1 cellular context compared by ENCODE assay signal in the genomic region with DNA sequence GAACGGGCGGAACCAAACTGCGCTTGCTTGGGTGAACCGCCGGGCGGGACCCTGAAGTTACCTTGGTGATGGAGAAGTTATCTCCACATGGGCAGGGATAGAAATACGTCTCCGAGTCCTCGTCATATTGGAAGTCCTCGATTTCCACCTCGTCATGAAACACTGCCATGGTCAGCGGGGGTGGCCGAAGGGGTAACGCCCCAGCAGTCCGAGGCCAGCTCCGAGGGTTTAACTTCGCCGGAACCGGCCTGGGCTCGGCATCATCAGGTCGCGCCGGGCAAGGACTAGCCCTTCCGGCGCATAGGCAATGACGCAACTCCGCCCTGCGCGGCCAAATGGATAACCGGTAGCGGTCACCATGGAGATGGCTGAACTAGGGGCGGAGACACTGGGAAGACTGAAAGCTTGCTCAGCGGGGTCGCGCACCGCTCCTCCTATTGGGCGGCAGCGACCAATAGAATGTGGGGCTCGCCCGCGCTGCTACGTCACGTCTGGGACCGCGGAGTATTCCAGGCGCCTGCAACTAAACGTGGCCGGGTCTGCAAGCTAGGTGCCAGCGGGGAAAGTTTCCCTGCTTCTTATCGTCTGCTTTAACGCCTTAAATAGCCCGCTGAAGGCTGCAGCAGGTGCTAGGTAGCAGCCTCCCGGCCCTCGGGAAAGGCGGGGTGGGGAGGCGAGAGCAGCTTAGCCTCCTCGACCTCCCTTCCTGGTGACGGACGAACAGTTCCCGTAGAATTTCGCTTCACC.
TF ChIP-seq lines count a peak whose summit lies in the region.

Gene DPH3 (minus strand): TSS at position 236 of the 747 bp plus-strand sequence. CDS start 67 bp downstream, at position 169.
Gene OXNAD1 (plus strand): TSS at position 505 of the 747 bp plus-strand sequence. CDS start 5,741 bp downstream, outside the sequence.

TF ChIP-seq in K562, 482 proteins besides CTCF, POLR2A, EP300 and RAD21 (continued from another document):
- TF ChIP-seq MIER1 (IDR thresholded peaks at IDR 0.05; ENCODE audit: low read depth) (no peak), HNRNPH1 (optimal IDR thresholded peaks at IDR 0.05; ENCODE audit: low read depth, low read length) (no peak), ZEB2 (IDR thresholded peaks at IDR 0.05) (peak; percentile 25; the same call in 1 of the 2 replicates), NKRF (IDR thresholded peaks at IDR 0.05; ENCODE audit: borderline replicate concordance) (peak; percentile 89), OTX1 (CRISPR knock-in tag; IDR thresholded peaks at IDR 0.05) (peak; percentile 83; the same call in 1 of the 2 replicates), MEIS2 (IDR thresholded peaks at IDR 0.05; ENCODE audit: partially characterized antibody) (peak; percentile 38), KLF6 (CRISPR knock-in tag; IDR thresholded peaks at IDR 0.05; ENCODE audit: borderline replicate concordance) (peak; percentile 72; the same call in 1 of the 2 replicates), ZFP36 (IDR thresholded peaks at IDR 0.05; ENCODE audit: low read depth, low read length, partially characterized antibody) (peak; percentile 3), FOXP1 (CRISPR knock-in tag; IDR thresholded peaks at IDR 0.05) (no peak; the same call in 1 of the 2 replicates), EP400 (IDR thresholded peaks at IDR 0.05) (peak; percentile 91), TGIF2 (CRISPR knock-in tag; IDR thresholded peaks at IDR 0.05) (no peak), TBL1XR1 (IDR thresholded peaks at IDR 0.05; ENCODE audit: low read length in 2 of 2) (peak in 1 of 2 experiments; percentile 98; a peak in 2 of 4 replicates), ZNF174 (CRISPR knock-in tag; IDR thresholded peaks at IDR 0.05) (0 out of 2 replicates have a peak, but pooled peaks have one; percentile 35)
- TF ChIP-seq, protein P1, sequence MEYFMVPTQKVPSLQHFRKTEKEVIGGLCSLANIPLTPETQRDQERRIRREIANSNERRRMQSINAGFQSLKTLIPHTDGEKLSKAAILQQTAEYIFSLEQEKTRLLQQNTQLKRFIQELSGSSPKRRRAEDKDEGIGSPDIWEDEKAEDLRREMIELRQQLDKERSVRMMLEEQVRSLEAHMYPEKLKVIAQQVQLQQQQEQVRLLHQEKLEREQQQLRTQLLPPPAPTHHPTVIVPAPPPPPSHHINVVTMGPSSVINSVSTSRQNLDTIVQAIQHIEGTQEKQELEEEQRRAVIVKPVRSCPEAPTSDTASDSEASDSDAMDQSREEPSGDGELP (CRISPR knock-in tag; IDR thresholded peaks at IDR 0.05; ENCODE audit: borderline replicate concordance), result peak; percentile 96
